In the genomic region with DNA sequence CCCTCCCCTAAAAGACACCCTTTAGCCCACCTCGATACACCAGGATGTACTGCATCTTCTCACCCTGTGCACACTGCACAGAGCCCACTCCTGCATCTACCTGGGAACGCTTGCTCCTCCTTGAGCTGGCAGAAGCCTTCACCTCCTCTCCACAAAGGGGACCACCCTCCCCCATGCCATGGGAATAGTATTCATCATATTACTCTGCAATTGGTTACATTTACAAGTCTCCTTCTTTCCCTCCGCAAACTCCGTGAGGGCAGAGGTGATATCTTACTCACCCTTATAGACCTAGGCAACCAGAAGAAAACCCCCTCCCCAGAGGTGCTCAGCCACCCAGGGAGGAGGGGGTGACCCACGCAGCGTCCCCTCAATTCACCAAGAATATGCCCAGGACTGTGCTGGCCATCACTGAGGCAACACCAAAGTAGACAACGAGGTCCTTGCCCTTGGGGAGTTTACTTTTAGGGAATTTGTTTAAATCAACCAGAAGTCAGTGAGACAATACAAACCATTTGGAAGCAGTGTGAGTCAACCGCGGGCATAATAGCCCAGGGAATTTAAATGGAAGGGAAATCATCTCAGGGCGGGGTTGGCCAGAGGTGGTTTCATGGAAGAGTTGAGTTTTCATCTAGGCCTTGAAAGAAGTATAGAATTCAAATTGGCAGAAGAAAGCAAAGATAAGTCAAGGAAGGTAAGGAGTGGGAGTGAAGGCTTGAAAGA, we compare ENCODE assay signal across 26 cellular contexts.
DNase-seq lines count a peak whose midpoint lies in the region; ATAC-seq, FAIRE-seq and TF ChIP-seq lines count a peak whose summit lies in the region.
"Had no signal": no experiment of that assay in that cellular context is flagged by ENCODE, and none has a peak within 500 bp of the region (broad histone marks: within the 10 kb centered on the region; RNA-seq: fewer than 3 reads in every experiment).

No MANE protein-coding gene starts in this region.

- WGBS in mammary epithelial cell (ENCODE audit: low coverage, missing lambda C conversion rate): 85% methylated on average over 9 of the region's 10 CpGs
- WGBS in esophagus squamous epithelium, 2 donors: 49 to 55% methylated on average over 9 to 10 of the region's 10 CpGs

- H3K9me3 ChIP-seq in mammary epithelial cell (replicated peaks; ENCODE audit: insufficient read depth, low read length): no peaks in the 10 kb centered on the region
- no peaks in the 10 kb centered on the region for H3K9me3 ChIP-seq in esophagus squamous epithelium
- H3K9me3 ChIP-seq: HAP-1, SJSA1 had no signal

- no peak for ATAC-seq in HG02678 (IDR thresholded peaks at IDR 0.05; ENCODE audit: unreplicated experiment)
- ATAC-seq: Right ventricle myocardium inferior had no signal

- H3K36me3 ChIP-seq in mammary epithelial cell (ENCODE audit: insufficient read depth, low read length) (no peaks in the 10 kb centered on the region), bronchial epithelial cell (ENCODE audit: control insufficient read depth, insufficient read depth, low read length) (no peaks in the 10 kb centered on the region), esophagus squamous epithelium (no peaks in the 10 kb centered on the region)
- H3K36me3 ChIP-seq: HAP-1, SJSA1 had no signal

- BruUV-seq in MCF 10A (replicated peaks; lab: Mats Ljungman, UMichigan) (no TSS peak), mammary epithelial cell (replicated peaks; lab: Mats Ljungman, UMichigan) (no TSS peak)

- POLR2A ChIA-PET in MCF 10A (lab: Yijun Ruan, JAX): no interaction called here

- no peak overlapping the region for H3K4me3 ChIP-seq in mammary epithelial cell (replicated peaks in 1 of 3; ENCODE audit: insufficient read depth in 1 of 3, low read depth in 2 of 3, low read length in 3 of 3)
- H3K4me3 ChIP-seq in bronchial epithelial cell (ENCODE audit: low read depth, low read length): no peak overlapping the region
- H3K4me3 ChIP-seq in esophagus squamous epithelium: no peak overlapping the region
- H3K4me3 ChIP-seq: HAP-1, SJSA1 had no signal

- no peaks in the 10 kb centered on the region for H3K79me2 ChIP-seq in mammary epithelial cell (ENCODE audit: insufficient read depth, low read length)

- no peak overlapping the region for H2AFZ ChIP-seq in mammary epithelial cell (ENCODE audit: low read depth, low read length)

- no peak overlapping the region for H3K9ac ChIP-seq in mammary epithelial cell (ENCODE audit: insufficient read depth, low read length)

- no peaks in the 10 kb centered on the region for H3K9me3 Mint-ChIP-seq in MCF 10A (ENCODE audit: unreplicated experiment)
- H3K9me3 Mint-ChIP-seq in osteocyte (ENCODE audit: unreplicated experiment): no peaks in the 10 kb centered on the region

- no peak overlapping the region for H3K4me3 Mint-ChIP-seq in MCF 10A (ENCODE audit: unreplicated experiment)
- no peak overlapping the region for H3K4me3 Mint-ChIP-seq in osteocyte (ENCODE audit: unreplicated experiment)
- H3K4me3 Mint-ChIP-seq: CD8-positive, alpha-beta memory T cell had no signal

- TF ChIP-seq CTCF in MCF 10A (IDR thresholded peaks at IDR 0.05; ENCODE audit: unreplicated experiment): no peak
- TF ChIP-seq CTCF in mammary epithelial cell (conservative IDR thresholded peaks at IDR 0.05 in 1 of 2, IDR thresholded peaks at IDR 0.05 in 1 of 2; ENCODE audit: extremely low read depth in 1 of 2, insufficient read depth in 1 of 2, low read depth in 1 of 2, low read length in 2 of 2): no peak
- no peak for TF ChIP-seq CTCF in bronchial epithelial cell (IDR thresholded peaks at IDR 0.05; ENCODE audit: insufficient read depth, low read length, severe bottlenecking)
- no peak for TF ChIP-seq CTCF in esophagus squamous epithelium (IDR thresholded peaks at IDR 0.05)
- TF ChIP-seq CTCF in osteocyte (IDR thresholded peaks at IDR 0.05): no peak

- no peak overlapping the region for H3K27ac ChIP-seq in mammary epithelial cell (ENCODE audit: insufficient read depth, low read depth, low read length)
- peak overlapping the region in 3 of 4 donors; percentile 64 to 86 (median 74) for H3K27ac ChIP-seq in esophagus squamous epithelium
- H3K27ac ChIP-seq: C4-2B, SJSA1 had no signal

- H3K4me1 Mint-ChIP-seq in MCF 10A (ENCODE audit: insufficient read depth, unreplicated experiment) (no peaks in the 10 kb centered on the region), osteocyte (ENCODE audit: unreplicated experiment) (no peaks in the 10 kb centered on the region)
- H3K4me1 Mint-ChIP-seq: CD8-positive, alpha-beta memory T cell had no signal

- H3K4me1 ChIP-seq in mammary epithelial cell (ENCODE audit: insufficient read depth, low read length) (no peaks in the 10 kb centered on the region), esophagus squamous epithelium (peaks cover 6 to 80% (median 7%) of the 10 kb centered on the region in 3 donors)
- H3K4me1 ChIP-seq: HAP-1, SJSA1 had no signal

- H4K20me1 ChIP-seq in mammary epithelial cell (ENCODE audit: insufficient read depth, low read length): no peaks in the 10 kb centered on the region

- intact Hi-C loops in MCF 10A (cut with micrococcal nuclease): no loop called here
- intact Hi-C loops in mammary epithelial cell (cut with micrococcal nuclease): no loop called here
- intact Hi-C loops in esophagus squamous epithelium (cut with DNase I): no loop called here

- H3K27ac Mint-ChIP-seq in MCF 10A (ENCODE audit: low read depth, unreplicated experiment) (no peak overlapping the region), osteocyte (ENCODE audit: unreplicated experiment) (no peak overlapping the region)
- H3K27ac Mint-ChIP-seq: CD8-positive, alpha-beta memory T cell had no signal

- CTCF ChIA-PET in MCF 10A (lab: Yijun Ruan, JAX) (interaction anchor here (0.5 kb wide), 1 partner anchor 36 kb away, joined by 3 read pairs; no protein-coding TSS in a partner anchor), mammary epithelial cell (lab: Charles Lee; ENCODE audit: low non-redundant PET) (no interaction called here)

- H3K4me2 ChIP-seq in mammary epithelial cell (ENCODE audit: insufficient read depth, low read depth, low read length): no peak overlapping the region

- no peak for FAIRE-seq in bronchial epithelial cell (lab: Jason Lieb, UNC)
- FAIRE-seq: GM19239, RCC 7860 had no signal

- H3K36me3 Mint-ChIP-seq in MCF 10A (ENCODE audit: insufficient read depth, unreplicated experiment) (no peaks in the 10 kb centered on the region), osteocyte (ENCODE audit: unreplicated experiment) (no peaks in the 10 kb centered on the region)
- H3K36me3 Mint-ChIP-seq: CD8-positive, alpha-beta memory T cell had no signal

- DNase-seq in MCF 10A (ENCODE audit: unreplicated experiment) (peak; percentile 11), mammary epithelial cell (no peak), bronchial epithelial cell (ENCODE audit: low read depth) (peak; percentile 20), esophagus squamous epithelium (lab: John Stamatoyannopoulos, UW) (no peak), osteocyte (ENCODE audit: extremely low spot score, unreplicated experiment) (peak; percentile 53), NCI-H345 treated with DMSO at 0.1 percent for 48 hours (lab: John Stamatoyannopoulos, UW; ENCODE audit: unreplicated experiment) (no peak), DMS53 treated with DMSO at 0.1 percent for 48 hours (lab: John Stamatoyannopoulos, UW; ENCODE audit: unreplicated experiment) (no peak)
- DNase-seq: 8988T; Calu3; CD8-positive, alpha-beta memory T cell; DMS153; GF-D8; KBM-7; NCI-H1092 treated with DMSO at 0.1 percent for 48 hours; NCI-H1436 treated with DMSO at 0.1 percent for 48 hours; NCI-H2029; NCI-H2227 treated with DMSO at 0.1 percent for 48 hours; NCI-H510A treated with DMSO at 0.1 percent for 48 hours; NCI-H82 had no signal

- dilution Hi-C loops in mammary epithelial cell (cut with HindIII; ENCODE audit: low sequenced_read_pairs): no loop called here

- TF ChIP-seq POLR2A in esophagus squamous epithelium (IDR thresholded peaks at IDR 0.05): no peak

- H3K27me3 Mint-ChIP-seq in MCF 10A (ENCODE audit: insufficient read depth, unreplicated experiment) (no peaks in the 10 kb centered on the region), osteocyte (ENCODE audit: unreplicated experiment) (no peaks in the 10 kb centered on the region)

- H3K27me3 ChIP-seq in mammary epithelial cell (ENCODE audit: insufficient read depth, low read length) (no peaks in the 10 kb centered on the region), bronchial epithelial cell (ENCODE audit: control insufficient read depth, insufficient read depth, low read length) (no peaks in the 10 kb centered on the region), esophagus squamous epithelium (no peaks in the 10 kb centered on the region)
- H3K27me3 ChIP-seq: SJSA1 had no signal

- in situ Hi-C loops in mammary epithelial cell (cut with MboI; ENCODE audit: low sequenced_read_pairs in 2 of 2): no loop called here

Comparison
In these comparisons a context has a peak if more than half of its experiments do, and no peak if none do; other contexts are left out.
1. DNase-seq: peak in MCF 10A (single experiment), bronchial epithelial cell (single experiment) and osteocyte (single experiment); none in mammary epithelial cell (single experiment), esophagus squamous epithelium (single experiment), NCI-H345 treated with DMSO at 0.1 percent for 48 hours (single experiment) and DMS53 treated with DMSO at 0.1 percent for 48 hours (single experiment).